8 cellular contexts compared by ENCODE assay signal in genomic region chr7:138008588-138009349, GRCh38. TPM values are rescaled to one million over a fixed set of nuclear protein-coding genes. Genes with fewer than 3 reads are reported as not detected.
DNase-seq lines count a peak whose midpoint lies in the region; ATAC-seq and TF ChIP-seq lines count a peak whose summit lies in the region.

No MANE protein-coding gene starts in this region.

- CTCF ChIA-PET in AG04449 (lab: Yijun Ruan, JAX) = interaction anchor here (0.6 to 18.5 kb wide), 34 partner anchors 8 to 730 kb away, joined by 3 to 831 read pairs (median 4); partner anchors contain the start of gene AKR1D1

- H3K4me1 ChIP-seq in adrenal gland (replicated peaks in 1 of 2) (no peaks in the 10 kb centered on the region), right atrium auricular region (no peaks in the 10 kb centered on the region), sigmoid colon (peaks cover 0 to 8% (median 2%) of the 10 kb centered on the region in 4 donors)

- H3K9me3 ChIP-seq in adrenal gland (replicated peaks in 1 of 3) (no peaks in the 10 kb centered on the region), right atrium auricular region (no peaks in the 10 kb centered on the region), sigmoid colon (no peaks in the 10 kb centered on the region)

- TF ChIP-seq EP300 in sigmoid colon (IDR thresholded peaks at IDR 0.05) = no peak

- H3K27ac ChIP-seq in HL-60 (replicated peaks) (no peak overlapping the region), adrenal gland (peak overlapping the region in 1 of 5 donors; percentile 7), right atrium auricular region (no peak overlapping the region), sigmoid colon (no peak overlapping the region)

- TF ChIP-seq CTCF in AG04449 (IDR thresholded peaks at IDR 0.05; ENCODE audit: insufficient read depth, low read length, missing control alignments) (peak; percentile 66), HL-60 (IDR thresholded peaks at IDR 0.05; ENCODE audit: insufficient read depth, low read length) (peak; percentile 80), adrenal gland (IDR thresholded peaks at IDR 0.05) (peak; percentile 86 to 96 (median 90)), right atrium auricular region (IDR thresholded peaks at IDR 0.05) (peak; percentile 82 to 95), sigmoid colon (IDR thresholded peaks at IDR 0.05) (peak; percentile 78 to 90 (median 88))

- H3K27me3 ChIP-seq in HL-60 (ENCODE audit: insufficient read depth, poor library complexity, severe bottlenecking) (no peaks in the 10 kb centered on the region), adrenal gland (no peaks in the 10 kb centered on the region), right atrium auricular region (no peaks in the 10 kb centered on the region), sigmoid colon (no peaks in the 10 kb centered on the region)

- intact Hi-C loops in adrenal gland (cut with DNase I) (loop anchor here (2.0 to 10.0 kb wide), 4 partner anchors 106 to 356 kb away; no protein-coding TSS in a partner anchor), sigmoid colon (cut with DNase I) (loop anchor here (1.0 to 2.0 kb wide), 2 partner anchors 105 to 352 kb away; no protein-coding TSS in a partner anchor)

- ATAC-seq in GM18873 (IDR thresholded peaks at IDR 0.05; ENCODE audit: low FRiP score, unreplicated experiment) = no peak

- H3K4me3 ChIP-seq in AG04449 (ENCODE audit: low read depth, low read length) = no peak overlapping the region
- no peak overlapping the region for H3K4me3 ChIP-seq in HL-60 (replicated peaks; ENCODE audit: insufficient read depth, low read length)
- no peak overlapping the region for H3K4me3 ChIP-seq in adrenal gland
- no peak overlapping the region for H3K4me3 ChIP-seq in right atrium auricular region
- no peak overlapping the region for H3K4me3 ChIP-seq in sigmoid colon

- no peak for DNase-seq in AG04449 (ENCODE audit: low read depth, low spot score)
- peak; percentile 33 for DNase-seq in GDM1 (lab: John Stamatoyannopoulos, UW)
- peak in 1 of 2 experiments; percentile 60 for DNase-seq in HL-60 (ENCODE audit: low read depth in 1 of 2, low spot score in 1 of 2)
- peak; percentile 17 for DNase-seq in NOMO-1 treated with dmso at 0.1 percent for 144 hours (lab: John Stamatoyannopoulos, UW; ENCODE audit: unreplicated experiment)
- DNase-seq in adrenal gland = peak in 2 of 7 donors; percentile 44 to 56
- peak; percentile 58 for DNase-seq in right atrium auricular region (ENCODE audit: low spot score)
- no peak for DNase-seq in sigmoid colon

- no peaks in the 10 kb centered on the region for H3K36me3 ChIP-seq in adrenal gland (replicated peaks in 1 of 2)
- H3K36me3 ChIP-seq in right atrium auricular region = no peaks in the 10 kb centered on the region
- H3K36me3 ChIP-seq in sigmoid colon = no peaks in the 10 kb centered on the region

- no peak for TF ChIP-seq POLR2A in adrenal gland (IDR thresholded peaks at IDR 0.05)
- TF ChIP-seq POLR2A in sigmoid colon (IDR thresholded peaks at IDR 0.05) = no peak

- 42 to 46% (median 44%) methylated on average over 17 of the region's 17 CpGs for WGBS in adrenal gland, 4 donors
- WGBS in sigmoid colon, 2 donors = 43 to 50% methylated on average over 17 of the region's 17 CpGs

- POLR2A ChIA-PET in AG04449 (lab: Yijun Ruan, JAX) = interaction anchor here (0.7 kb wide), 1 partner anchor 116 kb away, joined by 3 read pairs; no protein-coding TSS in a partner anchor

RNA-seq across cellular contexts. Expression of gene CREB3L2, which starts 6.9 kb away (rescaled TPM):
- total RNA-seq in adrenal gland (100 to 1,000 TPM in 4 of 8 donors, 10 to 100 TPM in 4; 44.0 to 169 (median 102) TPM), right atrium auricular region (10 to 100 TPM; 25.6 to 39.6 TPM), sigmoid colon (10 to 100 TPM; 26.0 to 41.3 (median 30.2) TPM)
- polyA plus RNA-seq in adrenal gland (10 to 100 TPM; 11.4 to 71.1 (median 13.1) TPM), sigmoid colon (10 to 100 TPM in 1 of 3 donors, 1 to 10 TPM in 2; 3.0 to 15.6 (median 4.4) TPM)

Comparison
In these comparisons a context has a peak if more than half of its experiments do, and no peak if none do; other contexts are left out.
1. DNase-seq: peak in GDM1 (single experiment), NOMO-1 treated with dmso at 0.1 percent for 144 hours (single experiment) and right atrium auricular region (single experiment); none in AG04449 (single experiment) and sigmoid colon (single experiment).
2. Peak in every context shown above with its lines, with median percentiles within 50 percentile points of each other: CTCF ChIP-seq.